Comparison of ENCODE assay signal across 14 cellular contexts in the genomic region with DNA sequence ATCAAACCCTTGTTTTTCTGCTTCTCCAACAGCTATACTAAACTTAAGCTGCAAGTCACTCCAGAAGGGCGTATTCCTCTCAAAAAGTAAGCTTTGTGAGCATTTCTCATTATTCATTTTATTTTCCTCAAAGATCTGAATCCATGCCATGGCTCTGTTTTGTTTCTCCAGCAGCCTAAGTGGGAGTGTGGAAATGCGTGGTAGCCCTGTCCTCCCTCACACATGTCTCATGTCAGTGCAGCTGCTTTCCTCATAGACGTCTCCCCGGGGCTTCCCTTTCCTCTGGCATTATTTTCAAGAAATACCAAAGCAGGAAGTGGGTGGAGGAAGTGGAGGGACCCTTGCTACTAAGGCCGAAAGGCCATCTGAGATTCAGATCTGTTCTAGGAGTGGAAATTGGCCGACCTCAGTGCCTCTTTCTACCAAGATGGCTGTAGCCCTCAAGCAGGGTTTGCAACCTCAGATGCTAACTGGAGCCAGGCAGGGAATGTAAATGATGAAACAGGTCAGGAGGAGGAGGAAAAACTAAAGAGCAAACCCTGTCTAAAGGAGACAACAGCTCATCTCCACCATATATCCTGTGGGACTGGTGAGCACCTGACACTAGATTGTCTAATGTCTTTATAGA.
A peak's percentile ranks its signal among the peaks of the same experiment; 100 is the strongest.
DNase-seq lines count a peak whose midpoint lies in the region; ATAC-seq and TF ChIP-seq lines count a peak whose summit lies in the region.
"Had no signal": no experiment of that assay in that cellular context is flagged by ENCODE, and none has a peak within 500 bp of the region (broad histone marks: within the 10 kb centered on the region; RNA-seq: fewer than 3 reads in every experiment).

No MANE protein-coding gene starts in this region.

- H4K91ac ChIP-seq in mesenchymal stem cell (ENCODE audit: low read length) = no peak overlapping the region

- H3K4me1 ChIP-seq in mesenchymal stem cell (ENCODE audit: control insufficient read depth, insufficient read depth, low read depth, low read length) = peaks cover 3% of the 10 kb centered on the region
- H3K4me1 ChIP-seq in upper lobe of right lung = no peaks in the 10 kb centered on the region

- H2BK15ac ChIP-seq in mesenchymal stem cell (ENCODE audit: low read depth, poor library complexity, severe bottlenecking) = no peak overlapping the region

- H3K9ac ChIP-seq in mesenchymal stem cell (ENCODE audit: low read length) = peak overlapping the region; percentile 34

- no peak overlapping the region for H3K4me3 ChIP-seq in mesenchymal stem cell (ENCODE audit: insufficient read depth in 1 of 2, low read depth in 1 of 2, low read length in 2 of 2)
- no peak overlapping the region for H3K4me3 ChIP-seq in upper lobe of right lung
- H3K4me3 ChIP-seq: SK-N-MC had no signal

- POLR2A ChIA-PET in activated CD8-positive, alpha-beta T cell treated with anti-CD3 and anti-CD28 coated beads, Interleukin-2, amount 10 ng/mL, durations not matched to agents 7 days and 5 days (lab: Charles Lee) = no interaction called here

- TF ChIP-seq CTCF in endothelial cell (IDR thresholded peaks at IDR 0.05; ENCODE audit: unreplicated experiment) = no peak
- TF ChIP-seq CTCF in upper lobe of right lung (IDR thresholded peaks at IDR 0.05) = no peak

- H3K4me2 ChIP-seq in mesenchymal stem cell (ENCODE audit: low read length, poor library complexity, severe bottlenecking) = no peak overlapping the region

- peak overlapping the region; percentile 11 for H2BK5ac ChIP-seq in mesenchymal stem cell (ENCODE audit: low read depth, low read length, poor library complexity, severe bottlenecking)

- H2AFZ ChIP-seq in mesenchymal stem cell (ENCODE audit: low read depth, low read length) = no peak overlapping the region

- peak overlapping the region; percentile 87 for H3K27ac Mint-ChIP-seq in endothelial cell (ENCODE audit: unreplicated experiment)
- H3K27ac Mint-ChIP-seq in activated CD8-positive, alpha-beta T cell treated with anti-CD3 and anti-CD28 coated beads, Interleukin-2, amount 10 ng/mL, durations not matched to agents 7 days and 5 days = no peak overlapping the region
- H3K27ac Mint-ChIP-seq: activated CD8-positive, alpha-beta T cell treated with anti-CD3 and anti-CD28 coated beads for 36 hours; activated T-helper 1 cell treated with anti-CD3 and anti-CD28 coated beads, Interleukin-12 subunit alpha, Interleukin-12 subunit beta, Interleukin-2, Interleukin-4 antibody, amounts not matched to agents 30 ng/mL and 10 ng/mL and 1 ng/mL, durations not matched to agents 14 hours and 24 hours and 36 hours; CD4-positive, alpha-beta T cell; stimulated activated naive B cell treated with anti-CD40 and anti-IgM and Interleukin-4, amounts not matched to agents 10 μg/mL and 1 μg/mL and 100 μg/mL, for 72 hours had no signal

- CTCF ChIA-PET in activated CD8-positive, alpha-beta T cell treated with anti-CD3 and anti-CD28 coated beads, Interleukin-2, amount 10 ng/mL, durations not matched to agents 7 days and 5 days (lab: Charles Lee) = no interaction called here

- H3K79me1 ChIP-seq in mesenchymal stem cell (replicated peaks; ENCODE audit: low read length, poor library complexity, severe bottlenecking) = no peaks in the 10 kb centered on the region

- H3K36me3 ChIP-seq in mesenchymal stem cell (ENCODE audit: control insufficient read depth in 1 of 2, insufficient read depth in 2 of 2, low read depth in 1 of 2, low read length in 2 of 2) (peaks cover 0 to 4% of the 10 kb centered on the region in 2 experiments), upper lobe of right lung (no peaks in the 10 kb centered on the region)

- H2BK120ac ChIP-seq in mesenchymal stem cell (ENCODE audit: low read depth, low read length) = no peak overlapping the region

- H3K27ac ChIP-seq in mesenchymal stem cell (ENCODE audit: low read length, poor library complexity, severe bottlenecking) (no peak overlapping the region), upper lobe of right lung (no peak overlapping the region)
- H3K27ac ChIP-seq: SK-N-MC had no signal

- H3K9me3 ChIP-seq in mesenchymal stem cell (ENCODE audit: control insufficient read depth, low read length) = no peaks in the 10 kb centered on the region
- H3K9me3 ChIP-seq in upper lobe of right lung = no peaks in the 10 kb centered on the region

- H3K14ac ChIP-seq in mesenchymal stem cell (ENCODE audit: low read length in 2 of 2) = no peak overlapping the region

- no peaks in the 10 kb centered on the region for H3K9me3 Mint-ChIP-seq in endothelial cell (ENCODE audit: unreplicated experiment)
- H3K9me3 Mint-ChIP-seq in activated CD8-positive, alpha-beta T cell treated with anti-CD3 and anti-CD28 coated beads, Interleukin-2, amount 10 ng/mL, durations not matched to agents 7 days and 5 days (ENCODE audit: insufficient read depth) = no peaks in the 10 kb centered on the region
- H3K9me3 Mint-ChIP-seq: activated CD8-positive, alpha-beta T cell treated with anti-CD3 and anti-CD28 coated beads for 36 hours; activated T-helper 1 cell treated with anti-CD3 and anti-CD28 coated beads, Interleukin-12 subunit alpha, Interleukin-12 subunit beta, Interleukin-2, Interleukin-4 antibody, amounts not matched to agents 30 ng/mL and 10 ng/mL and 1 ng/mL, durations not matched to agents 14 hours and 24 hours and 36 hours; CD4-positive, alpha-beta T cell had no signal

- DNase-seq in NCI-H226 (peak; percentile 9), endothelial cell (ENCODE audit: low spot score) (no peak), mesenchymal stem cell (peak; percentile 19), upper lobe of right lung (no peak), cerebellar nuclear complex (lab: John Stamatoyannopoulos, UW) (no peak)
- DNase-seq in activated CD8-positive, alpha-beta T cell treated with anti-CD3 and anti-CD28 coated beads, Interleukin-2, amount 10 ng/mL, durations not matched to agents 7 days and 5 days = no peak
- DNase-seq: activated CD8-positive, alpha-beta T cell treated with anti-CD3 and anti-CD28 coated beads for 36 hours; CD4-positive, alpha-beta T cell; NCI-H1436 treated with DMSO at 0.1 percent for 48 hours; NCI-H345; stimulated activated naive B cell treated with anti-CD40 and anti-IgM and Interleukin-4, amounts not matched to agents 10 μg/mL and 1 μg/mL and 100 μg/mL, for 72 hours had no signal

- no peak overlapping the region for H3K18ac ChIP-seq in mesenchymal stem cell (ENCODE audit: low read depth in 1 of 2, low read length in 2 of 2)

- peaks cover 18% of the 10 kb centered on the region for H3K4me1 Mint-ChIP-seq in endothelial cell (ENCODE audit: unreplicated experiment)
- peaks cover 9% of the 10 kb centered on the region for H3K4me1 Mint-ChIP-seq in activated CD8-positive, alpha-beta T cell treated with anti-CD3 and anti-CD28 coated beads, Interleukin-2, amount 10 ng/mL, durations not matched to agents 7 days and 5 days (ENCODE audit: low read depth)
- H3K4me1 Mint-ChIP-seq: stimulated activated naive B cell treated with anti-CD40 and anti-IgM and Interleukin-4, amounts not matched to agents 10 μg/mL and 1 μg/mL and 100 μg/mL, for 72 hours had no signal

- peaks cover 7% of the 10 kb centered on the region for H3K36me3 Mint-ChIP-seq in endothelial cell (ENCODE audit: low read depth, unreplicated experiment)
- no peaks in the 10 kb centered on the region for H3K36me3 Mint-ChIP-seq in activated CD8-positive, alpha-beta T cell treated with anti-CD3 and anti-CD28 coated beads, Interleukin-2, amount 10 ng/mL, durations not matched to agents 7 days and 5 days (ENCODE audit: low read depth)

- H3K23ac ChIP-seq in mesenchymal stem cell (ENCODE audit: low read length in 2 of 2) = no peak overlapping the region

- H3K27me3 ChIP-seq in mesenchymal stem cell (ENCODE audit: control insufficient read depth in 1 of 2, insufficient read depth in 1 of 2, low read length in 2 of 2) (no peaks in the 10 kb centered on the region), upper lobe of right lung (no peaks in the 10 kb centered on the region)

- intact Hi-C loops in upper lobe of right lung (cut with DNase I) = no loop called here

- H3K4ac ChIP-seq in mesenchymal stem cell (ENCODE audit: low read depth in 1 of 2, low read length in 2 of 2) = no peak overlapping the region

- H4K8ac ChIP-seq in mesenchymal stem cell (ENCODE audit: low read length) = peak overlapping the region; percentile 28

- peak overlapping the region in 1 of 2 experiments; percentile 37 for H2BK12ac ChIP-seq in mesenchymal stem cell (ENCODE audit: low read length in 2 of 2)

- WGBS in mesenchymal stem cell = 82% methylated on average over 4 of the region's 6 CpGs

- ATAC-seq in upper lobe of right lung (peak; percentile 59), HG02759 (IDR thresholded peaks at IDR 0.05; ENCODE audit: unreplicated experiment) (no peak)
- no peak for ATAC-seq in activated CD8-positive, alpha-beta T cell treated with anti-CD3 and anti-CD28 coated beads, Interleukin-2, amount 10 ng/mL, durations not matched to agents 7 days and 5 days
- ATAC-seq: activated CD8-positive, alpha-beta T cell treated with anti-CD3 and anti-CD28 coated beads for 36 hours; stimulated activated naive B cell treated with anti-CD40 and anti-IgM and Interleukin-4, amounts not matched to agents 10 μg/mL and 1 μg/mL and 100 μg/mL, for 72 hours had no signal

- H2AK5ac ChIP-seq in mesenchymal stem cell (ENCODE audit: low read length, severe bottlenecking) = peak overlapping the region; percentile 59

- peaks cover 1% of the 10 kb centered on the region for H3K27me3 Mint-ChIP-seq in endothelial cell (ENCODE audit: unreplicated experiment)
- H3K27me3 Mint-ChIP-seq in activated CD8-positive, alpha-beta T cell treated with anti-CD3 and anti-CD28 coated beads, Interleukin-2, amount 10 ng/mL, durations not matched to agents 7 days and 5 days (ENCODE audit: low read depth) = no peaks in the 10 kb centered on the region
- H3K27me3 Mint-ChIP-seq: activated CD8-positive, alpha-beta T cell treated with anti-CD3 and anti-CD28 coated beads for 36 hours; CD4-positive, alpha-beta T cell; stimulated activated naive B cell treated with anti-CD40 and anti-IgM and Interleukin-4, amounts not matched to agents 10 μg/mL and 1 μg/mL and 100 μg/mL, for 72 hours had no signal

- H3K4me3 Mint-ChIP-seq in endothelial cell (ENCODE audit: unreplicated experiment) = no peak overlapping the region
- no peak overlapping the region for H3K4me3 Mint-ChIP-seq in activated CD8-positive, alpha-beta T cell treated with anti-CD3 and anti-CD28 coated beads, Interleukin-2, amount 10 ng/mL, durations not matched to agents 7 days and 5 days
- H3K4me3 Mint-ChIP-seq: activated CD8-positive, alpha-beta T cell treated with anti-CD3 and anti-CD28 coated beads for 36 hours; activated T-helper 1 cell treated with anti-CD3 and anti-CD28 coated beads, Interleukin-12 subunit alpha, Interleukin-12 subunit beta, Interleukin-2, Interleukin-4 antibody, amounts not matched to agents 30 ng/mL and 10 ng/mL and 1 ng/mL, durations not matched to agents 14 hours and 24 hours and 36 hours; CD4-positive, alpha-beta T cell; stimulated activated naive B cell treated with anti-CD40 and anti-IgM and Interleukin-4, amounts not matched to agents 10 μg/mL and 1 μg/mL and 100 μg/mL, for 72 hours had no signal

Comparison
In these comparisons a context has a peak if more than half of its experiments do, and no peak if none do; other contexts are left out.
1. DNase-seq: peak in NCI-H226 (single experiment) and mesenchymal stem cell (single experiment); none in endothelial cell (single experiment), upper lobe of right lung (single experiment), cerebellar nuclear complex (0 of 2) and activated CD8-positive, alpha-beta T cell treated with anti-CD3 and anti-CD28 coated beads, Interleukin-2, amount 10 ng/mL, durations not matched to agents 7 days and 5 days (single experiment).